ENCODE assay signal across 28 cellular contexts in the genomic region with DNA sequence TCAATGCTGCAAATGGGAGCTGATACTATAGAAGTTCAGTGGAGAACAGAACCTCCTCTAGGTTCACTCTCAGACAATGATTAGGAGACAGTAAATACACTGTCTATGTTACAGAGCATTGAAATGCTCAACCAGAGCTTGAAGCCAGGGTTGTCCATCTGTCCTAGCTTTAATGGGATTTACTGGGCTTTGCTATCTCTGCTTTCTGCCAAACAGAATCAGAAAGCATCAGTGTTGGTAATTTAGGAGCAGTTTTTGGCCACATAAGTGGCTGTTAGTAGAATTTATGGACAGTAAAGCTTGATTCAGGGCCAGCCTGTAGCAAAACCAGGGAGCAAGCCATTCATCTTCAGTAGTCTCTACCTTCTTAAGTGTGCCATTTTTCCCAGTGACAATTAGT.
"Had no signal": no experiment of that assay in that cellular context is flagged by ENCODE, and none has a peak within 500 bp of the region (broad histone marks: within the 10 kb centered on the region; RNA-seq: fewer than 3 reads in every experiment).

No MANE protein-coding gene starts in this region.

- H3K27me3 ChIP-seq: ascending aorta, cardiac muscle cell, MG63 had no signal

- H3K4me1 ChIP-seq: ascending aorta had no signal

- FAIRE-seq: RCC 7860, TTC549 had no signal

- H3K4me3 ChIP-seq: ascending aorta, cardiac muscle cell, MG63, PC-9 had no signal

- ATAC-seq: activated CD8-positive, alpha-beta T cell treated with anti-CD3 and anti-CD28 coated beads, Interleukin-2, amount 10 ng/mL, durations not matched to agents 7 days and 5 days; Right ventricle myocardium inferior had no signal

- H2AFZ ChIP-seq: PC-9 had no signal

- H3K27ac ChIP-seq: ascending aorta, cardiac muscle cell, PC-9, RWPE1 had no signal

- H3K4me2 ChIP-seq: PC-9 had no signal

- DNase-seq: activated CD4-positive, alpha-beta T cell treated with anti-CD3 and anti-CD28 coated beads, Interleukin-2, amount 10 ng/mL, durations not matched to agents 24 days and 14 days; activated CD4-positive, alpha-beta T cell treated with anti-CD3 and anti-CD28 coated beads, Interleukin-2, amount 50 U/mL, for 48 hours; activated CD8-positive, alpha-beta T cell treated with anti-CD3 and anti-CD28 coated beads, Interleukin-2, amount 10 ng/mL, durations not matched to agents 7 days and 5 days; activated gamma-delta T cell; activated naive CD4-positive, alpha-beta T cell treated with Interleukin-2 at 50 U/mL for 16 hours; activated naive CD8-positive, alpha-beta T cell treated with anti-CD3 and anti-CD28 coated beads, Interleukin-2, amount 10 ng/mL, durations not matched to agents 7 days and 5 days; activated T-cell treated with anti-CD3 and anti-CD28 coated beads, Interleukin-2, amount 50 U/mL, for 24 hours; amygdala; cortex of kidney; Kasumi-1; MG63; NCI-H1048; NCI-H1105 treated with DMSO at 0.1 percent for 48 hours; NCI-H1436; NCI-H1694 treated with DMSO at 0.1 percent for 48 hours; NCI-H2029; NCI-H345; NCI-H510A treated with DMSO at 0.1 percent for 48 hours; NCI-H526 treated with DMSO at 0.1 percent for 48 hours; NCI-H774; PC-9; SIG-M5 had no signal

- H3K9me3 ChIP-seq: ascending aorta, MG63 had no signal

- H3K36me3 ChIP-seq: ascending aorta, cardiac muscle cell, MG63 had no signal
